30 cellular contexts compared by ENCODE assay signal in the genomic region with DNA sequence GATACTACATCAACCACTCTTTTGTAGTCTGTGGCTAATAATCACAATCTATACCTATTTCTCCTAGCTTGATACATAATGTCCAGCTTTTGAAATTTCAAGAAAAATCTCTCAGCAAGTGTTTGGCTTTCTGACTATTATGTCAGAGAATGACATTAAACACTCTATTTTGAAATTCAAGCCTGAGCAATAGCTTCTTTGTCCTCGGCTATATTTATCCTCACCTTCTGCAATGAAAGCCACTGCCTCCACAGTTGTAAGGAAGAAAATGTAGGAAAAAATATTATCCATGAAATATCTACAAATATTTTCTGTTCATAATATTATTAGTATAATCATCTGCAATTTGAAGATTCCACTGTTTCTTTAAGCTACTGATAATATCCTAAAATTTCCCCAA. TPM values are rescaled to one million over a fixed set of nuclear protein-coding genes. Genes with fewer than 3 reads are reported as not detected.
DNase-seq lines count a peak whose midpoint lies in the region; ATAC-seq and TF ChIP-seq lines count a peak whose summit lies in the region.
"Had no signal": no experiment of that assay in that cellular context is flagged by ENCODE, and none has a peak within 500 bp of the region (broad histone marks: within the 10 kb centered on the region; RNA-seq: fewer than 3 reads in every experiment).

No MANE protein-coding gene starts in this region.

- H3K4me3 ChIP-seq in gastrocnemius medialis (no peak overlapping the region), foreskin fibroblast (ENCODE audit: low read depth in 1 of 2, low read length in 2 of 2) (no peak overlapping the region)
- H3K4me3 ChIP-seq: A549; BLaER1; BLaER1 treated with 17β-estradiol and CSF1 and Interleukin-3, amounts not matched to agents 10 nM and 100 nM had no signal

- DNase-seq in gastrocnemius medialis (no peak), foreskin fibroblast (no peak)
- DNase-seq: 8988T; ACHN; AML-193; BE2C; C1 segment of cervical spinal cord; Caco-2; Calu3; CD4-positive, alpha-beta memory T cell; CD4-positive, alpha-beta T cell; CD4-positive, CD25-positive, alpha-beta regulatory T cell; CD8-positive, alpha-beta memory T cell; CD8-positive, alpha-beta T cell; COR-L47; DMS 273 treated with DMSO at 0.1 percent for 48 hours; DMS153; DMS53; DMS79; DMS79 treated with DMSO at 0.1 percent for 48 hours; DND-41; EL had no signal

- H3K27me3 ChIP-seq in gastrocnemius medialis = no peaks in the 10 kb centered on the region
- H3K27me3 ChIP-seq: BE2C; BLaER1; BLaER1 treated with 17β-estradiol and CSF1 and Interleukin-3, amounts not matched to agents 10 nM and 100 nM had no signal

- TF ChIP-seq POLR2A in gastrocnemius medialis (IDR thresholded peaks at IDR 0.05) = no peak

- H3K27ac ChIP-seq in gastrocnemius medialis = peak overlapping the region in 3 of 4 donors; percentile 51 to 68 (median 62)
- H3K27ac ChIP-seq: 22Rv1; A549; BLaER1; BLaER1 treated with 17β-estradiol and CSF1 and Interleukin-3, amounts not matched to agents 10 nM and 100 nM; C4-2B had no signal

- intact Hi-C loops in gastrocnemius medialis (cut with DNase I; ENCODE audit: low total_unique reads) = no loop called here

- ATAC-seq in gastrocnemius medialis = peak; percentile 76 to 88
- ATAC-seq: A549; CD8-positive, alpha-beta T cell had no signal

- no peaks in the 10 kb centered on the region for H3K36me3 ChIP-seq in gastrocnemius medialis
- H3K36me3 ChIP-seq: BE2C; BLaER1; BLaER1 treated with 17β-estradiol and CSF1 and Interleukin-3, amounts not matched to agents 10 nM and 100 nM had no signal

- no peak for TF ChIP-seq CTCF in gastrocnemius medialis (IDR thresholded peaks at IDR 0.05 in 4 of 5, conservative IDR thresholded peaks at IDR 0.05 in 1 of 5)
- TF ChIP-seq CTCF in foreskin fibroblast (IDR thresholded peaks at IDR 0.05; ENCODE audit: low read depth, low read length) = no peak

- in situ Hi-C loops in gastrocnemius medialis (cut with MboI; ENCODE audit: low sequenced_read_pairs in 4 of 4) = no loop called here

- H3K4me1 ChIP-seq in gastrocnemius medialis = peaks cover 0 to 5% of the 10 kb centered on the region in 2 donors
- H3K4me1 ChIP-seq: A549; BE2C; BLaER1; BLaER1 treated with 17β-estradiol and CSF1 and Interleukin-3, amounts not matched to agents 10 nM and 100 nM; Caco-2 had no signal

- no peaks in the 10 kb centered on the region for H3K9me3 ChIP-seq in gastrocnemius medialis
- H3K9me3 ChIP-seq: A549; BE2C; BLaER1; BLaER1 treated with 17β-estradiol and CSF1 and Interleukin-3, amounts not matched to agents 10 nM and 100 nM; Caco-2 had no signal

RNA-seq across cellular contexts. Expression of gene LRRC7, which starts 22.1 kb away (rescaled TPM):
- total RNA-seq in gastrocnemius medialis = 1 to 10 TPM in 2 of 4 donors, under 1 TPM in 2; 0.62 to 2.1 (median 1.3) TPM
- total RNA-seq: A673; B cell; CD4-positive, alpha-beta memory T cell; CD8-positive, alpha-beta memory T cell; Daoy had no signal
